In genomic region chr21:41363370-41364270, GRCh38 we compare ENCODE assay signal across 1 cellular context.
TF ChIP-seq lines count a peak whose summit lies in the region.

No MANE protein-coding gene starts in this region.

TF ChIP-seq in SK-N-SH, 30 proteins besides CTCF, POLR2A, EP300 and RAD21 (continued from another document):
- TF ChIP-seq ZBTB33 (IDR thresholded peaks at IDR 0.05; ENCODE audit: borderline replicate concordance, low read depth), result no peak
- TF ChIP-seq JUND (IDR thresholded peaks at IDR 0.05), result no peak
- no peak for TF ChIP-seq SMC3 (IDR thresholded peaks at IDR 0.05; ENCODE audit: low read depth, low read length)
- no peak for TF ChIP-seq RCOR1 (IDR thresholded peaks at IDR 0.05; ENCODE audit: low read length)
- TF ChIP-seq SIN3A (IDR thresholded peaks at IDR 0.05; ENCODE audit: borderline replicate concordance, low read depth, low read length), result no peak
- TF ChIP-seq USF2 (IDR thresholded peaks at IDR 0.05; ENCODE audit: borderline replicate concordance, low read depth, low read length), result no peak
- TF ChIP-seq FOXJ3 (CRISPR knock-in tag; IDR thresholded peaks at IDR 0.05), result no peak
